Comparison of ENCODE assay signal across 9 cellular contexts in genomic region chr1:164748253-164748899, GRCh38.
DNase-seq lines count a peak whose midpoint lies in the region; ATAC-seq and TF ChIP-seq lines count a peak whose summit lies in the region.
"Had no signal": no experiment of that assay in that cellular context is flagged by ENCODE, and none has a peak within 500 bp of the region (broad histone marks: within the 10 kb centered on the region; RNA-seq: fewer than 3 reads in every experiment).

No MANE protein-coding gene starts in this region.

- H3K27me3 Mint-ChIP-seq in brain = peaks cover 3% of the 10 kb centered on the region

- DNase-seq in HFF-Myc (ENCODE audit: extremely low read depth, low read depth) (peak; percentile 92), kidney tubule cell (ENCODE audit: low spot score) (peak; percentile 79), spleen (no peak), NCI-H2029 (lab: John Stamatoyannopoulos, UW) (no peak), nucleus accumbens (lab: John Stamatoyannopoulos, UW) (no peak)
- no peak for DNase-seq in stimulated activated naive CD8-positive, alpha-beta T cell treated with anti-CD3 and anti-CD28 coated beads, Interleukin-15, Interleukin-2, amounts not matched to agents 100 U/mL and 50 U/mL, for 24 hours
- DNase-seq: activated CD4-positive, alpha-beta T cell treated with anti-CD3 and anti-CD28 coated beads, Interleukin-2, amount 50 U/mL, for 1 hour had no signal

- no peaks in the 10 kb centered on the region for H3K9me3 ChIP-seq in spleen

- H3K9me3 Mint-ChIP-seq in brain = no peaks in the 10 kb centered on the region

- TF ChIP-seq CTCF in HFF-Myc (IDR thresholded peaks at IDR 0.05; ENCODE audit: low read depth, low read length, missing control alignments) (no peak), brain (conservative IDR thresholded peaks at IDR 0.05) (no peak), spleen (IDR thresholded peaks at IDR 0.05 in 8 of 11, conservative IDR thresholded peaks at IDR 0.05 in 3 of 11) (no peak)

- peaks cover 16% of the 10 kb centered on the region for H3K36me3 Mint-ChIP-seq in brain

- H3K27ac Mint-ChIP-seq in brain = peak overlapping the region; percentile 77 to 95 (median 89)

- peak overlapping the region in 4 of 5 experiments; percentile 2 to 47 (median 20) for H3K4me3 Mint-ChIP-seq in brain

- no peak for ATAC-seq in HG03469 (IDR thresholded peaks at IDR 0.05; ENCODE audit: unreplicated experiment)
- no peak for ATAC-seq in stimulated activated naive CD8-positive, alpha-beta T cell treated with anti-CD3 and anti-CD28 coated beads, Interleukin-15, Interleukin-2, amounts not matched to agents 100 U/mL and 50 U/mL, for 24 hours

- H3K27me3 ChIP-seq in spleen (replicated peaks in 1 of 7) = no peaks in the 10 kb centered on the region

- H3K4me3 ChIP-seq in HFF-Myc (replicated peaks; ENCODE audit: low read depth, low read length) (no peak overlapping the region), spleen (no peak overlapping the region)

- peaks cover 68% of the 10 kb centered on the region for H3K4me1 Mint-ChIP-seq in brain

- 62 to 77% (median 67%) methylated on average over 10 of the region's 10 CpGs for WGBS in spleen, 5 donors

- no peak for TF ChIP-seq POLR2A in spleen (IDR thresholded peaks at IDR 0.05)

- peak overlapping the region in 7 of 8 donors; percentile 51 to 65 (median 59) for H3K27ac ChIP-seq in spleen

- H3K4me1 ChIP-seq in spleen = peaks cover 0 to 23% (median 7%) of the 10 kb centered on the region in 6 donors

- H3K36me3 ChIP-seq in spleen = no peaks in the 10 kb centered on the region

- intact Hi-C loops in spleen (cut with DNase I; ENCODE audit: low total_unique reads) = no loop called here

Comparison
In these comparisons a context has a peak if more than half of its experiments do, and no peak if none do; other contexts are left out.
1. DNase-seq: peak in HFF-Myc (single experiment) and kidney tubule cell (single experiment); none in spleen (single experiment), stimulated activated naive CD8-positive, alpha-beta T cell treated with anti-CD3 and anti-CD28 coated beads, Interleukin-15, Interleukin-2, amounts not matched to agents 100 U/mL and 50 U/mL, for 24 hours (single experiment), NCI-H2029 (single experiment) and nucleus accumbens (0 of 56).